ENCODE assay signal across 25 cellular contexts in the genomic region with DNA sequence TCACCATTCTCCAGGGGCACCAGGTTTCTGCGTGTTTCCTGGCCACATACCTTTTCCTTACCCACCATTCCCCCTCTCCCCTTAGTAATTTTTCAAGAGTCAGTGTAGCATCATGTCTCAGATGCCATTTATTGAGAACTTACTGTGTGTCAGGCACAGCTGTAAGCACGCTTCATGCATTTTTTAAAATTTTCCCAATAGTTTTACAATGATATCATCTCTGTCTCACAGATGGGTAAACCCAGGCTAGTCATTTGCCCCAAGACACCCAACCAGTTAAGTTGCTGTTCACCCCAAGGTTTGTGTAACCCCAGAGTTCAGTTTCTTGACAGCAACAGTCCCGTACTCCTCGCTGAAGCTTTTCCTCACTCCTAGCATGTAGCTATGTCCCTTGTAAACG. TPM values are rescaled to one million over a fixed set of nuclear protein-coding genes. Genes with fewer than 3 reads are reported as not detected.
DNase-seq lines count a peak whose midpoint lies in the region; ATAC-seq, FAIRE-seq and TF ChIP-seq lines count a peak whose summit lies in the region.
"Had no signal": no experiment of that assay in that cellular context is flagged by ENCODE, and none has a peak within 500 bp of the region (broad histone marks: within the 10 kb centered on the region; RNA-seq: fewer than 3 reads in every experiment).

No MANE protein-coding gene starts in this region.

- H3K4me1 ChIP-seq in mammary epithelial cell (ENCODE audit: insufficient read depth, low read length) (peaks cover 24% of the 10 kb centered on the region), keratinocyte (ENCODE audit: control insufficient read depth, extremely low read depth, insufficient read depth, low read length) (peaks cover 25% of the 10 kb centered on the region), upper lobe of left lung (peaks cover 3 to 15% (median 9%) of the 10 kb centered on the region in 4 donors), stomach (no peaks in the 10 kb centered on the region)
- H3K4me1 ChIP-seq: colonic mucosa, Peyer's patch, tibial artery had no signal

- H3K9me3 Mint-ChIP-seq in activated CD8-positive, alpha-beta T cell treated with anti-CD3 and anti-CD28 coated beads for 36 hours: no peaks in the 10 kb centered on the region
- H3K9me3 Mint-ChIP-seq: activated naive CD4-positive, alpha-beta T cell treated with anti-CD3 and anti-CD28 coated beads, Interleukin-2, amount 50 U/mL, for 24 hours; endodermal cell; T-helper 2 cell treated with Interferon-gamma antibody and Interleukin-4, amounts not matched to agents 5 μg/mL and 100 μg/mL, for 36 hours had no signal

- H4K20me1 ChIP-seq in mammary epithelial cell (ENCODE audit: insufficient read depth, low read length) (no peaks in the 10 kb centered on the region), keratinocyte (ENCODE audit: control insufficient read depth, extremely low read depth, insufficient read depth, low read length) (no peaks in the 10 kb centered on the region)

- H3K27me3 ChIP-seq in mammary epithelial cell (ENCODE audit: insufficient read depth, low read length): no peaks in the 10 kb centered on the region
- H3K27me3 ChIP-seq in keratinocyte (ENCODE audit: control insufficient read depth, extremely low read depth, insufficient read depth, low read length): no peaks in the 10 kb centered on the region
- H3K27me3 ChIP-seq in upper lobe of left lung: no peaks in the 10 kb centered on the region
- peaks cover 0 to 26% (median 0%) of the 10 kb centered on the region in 3 donors for H3K27me3 ChIP-seq in stomach
- H3K27me3 ChIP-seq: colonic mucosa, Peyer's patch had no signal

- FAIRE-seq in keratinocyte (lab: Jason Lieb, UNC): peak; percentile 67

- 67% methylated on average over 5 of the region's 5 CpGs for WGBS in mammary epithelial cell (ENCODE audit: low coverage, missing lambda C conversion rate)
- 82 to 83% methylated on average over 5 of the region's 5 CpGs for WGBS in upper lobe of left lung, 2 donors
- WGBS in stomach, 5 donors: 84 to 95% (median 89%) methylated on average over 5 of the region's 5 CpGs

- CTCF ChIA-PET in mammary epithelial cell (lab: Charles Lee; ENCODE audit: low non-redundant PET): no interaction called here
- CTCF ChIA-PET in activated CD8-positive, alpha-beta T cell treated with anti-CD3 and anti-CD28 coated beads for 36 hours (lab: Charles Lee): no interaction called here

- TF ChIP-seq POLR2A in upper lobe of left lung (IDR thresholded peaks at IDR 0.05) (no peak), stomach (IDR thresholded peaks at IDR 0.05) (no peak)

- H3K4me3 ChIP-seq in mammary epithelial cell (replicated peaks in 1 of 3; ENCODE audit: insufficient read depth in 1 of 3, low read depth in 2 of 3, low read length in 3 of 3): no peak overlapping the region
- H3K4me3 ChIP-seq in keratinocyte (ENCODE audit: control insufficient read depth in 2 of 3, extremely low read depth in 1 of 3, insufficient read depth in 2 of 3, low read depth in 1 of 3, low read length in 3 of 3): no peak overlapping the region
- H3K4me3 ChIP-seq in upper lobe of left lung: no peak overlapping the region
- no peak overlapping the region for H3K4me3 ChIP-seq in stomach
- H3K4me3 ChIP-seq: colonic mucosa, Peyer's patch, SK-N-MC, tibial artery had no signal

- H3K4me1 Mint-ChIP-seq in activated CD8-positive, alpha-beta T cell treated with anti-CD3 and anti-CD28 coated beads for 36 hours (ENCODE audit: low read depth): no peaks in the 10 kb centered on the region
- H3K4me1 Mint-ChIP-seq: activated naive CD4-positive, alpha-beta T cell treated with anti-CD3 and anti-CD28 coated beads, Interleukin-2, amount 50 U/mL, for 24 hours; stimulated activated naive B cell treated with anti-CD40 and anti-IgM and Interleukin-4, amounts not matched to agents 10 μg/mL and 1 μg/mL and 100 μg/mL, for 72 hours had no signal

- H3K9me3 ChIP-seq in mammary epithelial cell (replicated peaks; ENCODE audit: insufficient read depth, low read length) (no peaks in the 10 kb centered on the region), keratinocyte (ENCODE audit: control insufficient read depth, low read depth, low read length) (no peaks in the 10 kb centered on the region), upper lobe of left lung (no peaks in the 10 kb centered on the region), stomach (no peaks in the 10 kb centered on the region)
- H3K9me3 ChIP-seq: colonic mucosa, Peyer's patch, tibial artery had no signal

- DNase-seq in HS-27A (ENCODE audit: low read depth): peak; percentile 43
- DNase-seq in mammary epithelial cell: peak; percentile 32
- DNase-seq in keratinocyte (ENCODE audit: low read depth, low spot score): peak; percentile 17
- no peak for DNase-seq in upper lobe of left lung
- no peak for DNase-seq in activated CD8-positive, alpha-beta T cell treated with anti-CD3 and anti-CD28 coated beads for 36 hours
- DNase-seq in Ammon's horn (ENCODE audit: low spot score): no peak
- no peak for DNase-seq in mesenteric fat pad (ENCODE audit: low spot score)
- DNase-seq in stomach: no peak
- DNase-seq: activated CD4-positive, CD25-positive, alpha-beta regulatory T cell; activated CD8-positive, alpha-beta memory T cell treated with anti-CD3 and anti-CD28 coated beads for 24 hours; colonic mucosa; DMS79; endodermal cell; H9; NCI-H1048; NCI-H2081 treated with DMSO at 0.1 percent for 48 hours; NCI-H446 treated with DMSO at 0.1 percent for 48 hours; nephron progenitor cell; Peyer's patch; stimulated activated CD4-positive, alpha-beta T cell treated with anti-CD3 and anti-CD28 coated beads, Interleukin-2, amount 100 ng/mL, for 24 hours; stimulated activated naive B cell treated with anti-CD40 and anti-IgM and Interleukin-4, amounts not matched to agents 10 μg/mL and 1 μg/mL and 100 μg/mL, for 72 hours; tibial artery had no signal

- H3K79me2 ChIP-seq in mammary epithelial cell (ENCODE audit: insufficient read depth, low read length): no peaks in the 10 kb centered on the region
- no peaks in the 10 kb centered on the region for H3K79me2 ChIP-seq in keratinocyte (ENCODE audit: control insufficient read depth, insufficient read depth, low read length)

- dilution Hi-C loops in mammary epithelial cell (cut with HindIII; ENCODE audit: low sequenced_read_pairs) (no loop called here), keratinocyte (cut with MboI; ENCODE audit: extremely low pct_ligation_motif_present, low sequenced_read_pairs) (no loop called here)

- no peaks in the 10 kb centered on the region for H3K36me3 Mint-ChIP-seq in activated CD8-positive, alpha-beta T cell treated with anti-CD3 and anti-CD28 coated beads for 36 hours (ENCODE audit: low read depth)
- H3K36me3 Mint-ChIP-seq: activated naive CD4-positive, alpha-beta T cell treated with anti-CD3 and anti-CD28 coated beads, Interleukin-2, amount 50 U/mL, for 24 hours; stimulated activated naive B cell treated with anti-CD40 and anti-IgM and Interleukin-4, amounts not matched to agents 10 μg/mL and 1 μg/mL and 100 μg/mL, for 72 hours had no signal

- no peak overlapping the region for H3K4me3 Mint-ChIP-seq in activated CD8-positive, alpha-beta T cell treated with anti-CD3 and anti-CD28 coated beads for 36 hours
- H3K4me3 Mint-ChIP-seq: activated naive CD4-positive, alpha-beta T cell treated with anti-CD3 and anti-CD28 coated beads, Interleukin-2, amount 50 U/mL, for 24 hours; endodermal cell; H9; nephron progenitor cell; stimulated activated naive B cell treated with anti-CD40 and anti-IgM and Interleukin-4, amounts not matched to agents 10 μg/mL and 1 μg/mL and 100 μg/mL, for 72 hours; T-helper 2 cell treated with Interferon-gamma antibody and Interleukin-4, amounts not matched to agents 5 μg/mL and 100 μg/mL, for 36 hours had no signal

- H3K36me3 ChIP-seq in mammary epithelial cell (ENCODE audit: insufficient read depth, low read length): no peaks in the 10 kb centered on the region
- no peaks in the 10 kb centered on the region for H3K36me3 ChIP-seq in keratinocyte (ENCODE audit: control insufficient read depth in 2 of 2, extremely low read depth in 1 of 2, insufficient read depth in 2 of 2, low read length in 2 of 2)
- no peaks in the 10 kb centered on the region for H3K36me3 ChIP-seq in upper lobe of left lung
- no peaks in the 10 kb centered on the region for H3K36me3 ChIP-seq in stomach
- H3K36me3 ChIP-seq: colonic mucosa, Peyer's patch, tibial artery had no signal

- ATAC-seq in upper lobe of left lung (ENCODE audit: low FRiP score in 2 of 2): no peak
- ATAC-seq in activated CD8-positive, alpha-beta T cell treated with anti-CD3 and anti-CD28 coated beads for 36 hours: no peak
- ATAC-seq: stimulated activated naive B cell treated with anti-CD40 and anti-IgM and Interleukin-4, amounts not matched to agents 10 μg/mL and 1 μg/mL and 100 μg/mL, for 72 hours had no signal

- intact Hi-C loops in mammary epithelial cell (cut with micrococcal nuclease) (no loop called here), stomach (cut with DNase I; ENCODE audit: low total_unique reads) (no loop called here)
- intact Hi-C loops in activated CD8-positive, alpha-beta T cell treated with anti-CD3 and anti-CD28 coated beads for 36 hours (cut with micrococcal nuclease): no loop called here

- in situ Hi-C loops in mammary epithelial cell (cut with MboI; ENCODE audit: low sequenced_read_pairs in 2 of 2): no loop called here

- H3K4me2 ChIP-seq in mammary epithelial cell (ENCODE audit: insufficient read depth, low read depth, low read length) (peak overlapping the region; percentile 58), keratinocyte (ENCODE audit: control insufficient read depth, extremely low read depth, insufficient read depth, low read depth, low read length) (peak overlapping the region; percentile 77)

- H3K27me3 Mint-ChIP-seq in activated CD8-positive, alpha-beta T cell treated with anti-CD3 and anti-CD28 coated beads for 36 hours: peaks cover 3% of the 10 kb centered on the region

- TF ChIP-seq CTCF in mammary epithelial cell (conservative IDR thresholded peaks at IDR 0.05 in 1 of 2, IDR thresholded peaks at IDR 0.05 in 1 of 2; ENCODE audit: extremely low read depth in 1 of 2, insufficient read depth in 1 of 2, low read depth in 1 of 2, low read length in 2 of 2): no peak
- TF ChIP-seq CTCF in keratinocyte (optimal IDR thresholded peaks at IDR 0.05 in 1 of 3, IDR thresholded peaks at IDR 0.05 in 1 of 3, conservative IDR thresholded peaks at IDR 0.05 in 1 of 3; ENCODE audit: extremely low read depth in 1 of 3, insufficient read depth in 2 of 3, low read length in 3 of 3): no peak
- no peak for TF ChIP-seq CTCF in upper lobe of left lung (IDR thresholded peaks at IDR 0.05)
- TF ChIP-seq CTCF in activated CD8-positive, alpha-beta T cell treated with anti-CD3 and anti-CD28 coated beads for 36 hours (IDR thresholded peaks at IDR 0.05): no peak
- no peak for TF ChIP-seq CTCF in stomach (IDR thresholded peaks at IDR 0.05)

- POLR2A ChIA-PET in activated CD8-positive, alpha-beta T cell treated with anti-CD3 and anti-CD28 coated beads for 36 hours (lab: Charles Lee): no interaction called here

- peak overlapping the region; percentile 94 for H2AFZ ChIP-seq in mammary epithelial cell (ENCODE audit: low read depth, low read length)
- H2AFZ ChIP-seq in keratinocyte (ENCODE audit: control insufficient read depth, low read length): peak overlapping the region; percentile 93

- H3K9ac ChIP-seq in mammary epithelial cell (ENCODE audit: insufficient read depth, low read length) (no peak overlapping the region), keratinocyte (ENCODE audit: control insufficient read depth, extremely low read depth, insufficient read depth, low read length) (peak overlapping the region; percentile 60)

- TF ChIP-seq EP300 in upper lobe of left lung (IDR thresholded peaks at IDR 0.05): no peak
- TF ChIP-seq EP300 in stomach (IDR thresholded peaks at IDR 0.05): no peak

- peak overlapping the region; percentile 11 for H3K27ac ChIP-seq in mammary epithelial cell (ENCODE audit: insufficient read depth, low read depth, low read length)
- peak overlapping the region; percentile 53 for H3K27ac ChIP-seq in keratinocyte (ENCODE audit: control insufficient read depth, insufficient read depth, low read length)
- H3K27ac ChIP-seq in upper lobe of left lung: peak overlapping the region in 3 of 4 donors; percentile 21 to 83 (median 26)
- no peak overlapping the region for H3K27ac ChIP-seq in stomach
- H3K27ac ChIP-seq: colonic mucosa, SK-N-MC, tibial artery had no signal

- H3K9me1 ChIP-seq in keratinocyte (ENCODE audit: control insufficient read depth, extremely low read depth, insufficient read depth, low read length): no peaks in the 10 kb centered on the region

- no peak overlapping the region for H3K27ac Mint-ChIP-seq in activated CD8-positive, alpha-beta T cell treated with anti-CD3 and anti-CD28 coated beads for 36 hours
- H3K27ac Mint-ChIP-seq: activated naive CD4-positive, alpha-beta T cell treated with anti-CD3 and anti-CD28 coated beads, Interleukin-2, amount 50 U/mL, for 24 hours; endodermal cell; nephron progenitor cell; stimulated activated naive B cell treated with anti-CD40 and anti-IgM and Interleukin-4, amounts not matched to agents 10 μg/mL and 1 μg/mL and 100 μg/mL, for 72 hours; T-helper 2 cell treated with Interferon-gamma antibody and Interleukin-4, amounts not matched to agents 5 μg/mL and 100 μg/mL, for 36 hours had no signal

- no TSS peak for BruUV-seq in mammary epithelial cell (replicated peaks; lab: Mats Ljungman, UMichigan)

RNA-seq across cellular contexts. Expression of a gene that starts 56.4 kb away (rescaled TPM):
- total RNA-seq in mammary epithelial cell (10 to 100 TPM in 1 of 2 donors, 1 to 10 TPM in 1; 7.2 to 15.5 TPM), upper lobe of left lung (100 to 1,000 TPM in 2 of 6 donors, 10 to 100 TPM in 4; 50.9 to 157 (median 61.3) TPM), mesenteric fat pad (1.4 TPM), stomach (10 to 100 TPM in 2 of 5 donors, 1 to 10 TPM in 1, under 1 TPM in 1, not detected in 1; 0.58 to 42.4 (median 7.6) TPM)
- polyA plus RNA-seq in mammary epithelial cell (2.6 TPM), keratinocyte (1.7 to 3.3 TPM (median 2.7 TPM) in 3 replicates), stomach (10 to 100 TPM; 11.2 to 22.6 (median 15.7) TPM)
- polyA minus RNA-seq in mammary epithelial cell (5.3 TPM), keratinocyte (0.23 to 1.0 TPM (median 0.63 TPM) in 3 replicates)
- polyA plus RNA-seq in keratinocyte (2011; ENCODE audit: low read depth): 16.3 TPM
- 1.5 and 4.3 TPM in 2 replicates for polyA plus RNA-seq in keratinocyte (2011; cell fraction: cytosol; rRNA removed)
- 2.9 and 4.9 TPM in 2 replicates for polyA plus RNA-seq in keratinocyte (2011; cell fraction: nucleus; rRNA removed)
- polyA plus RNA-seq in keratinocyte (2012; ENCODE audit: low replicate concordance): 4.6 and 14.4 TPM in 2 replicates
- polyA minus RNA-seq in keratinocyte (2011; cell fraction: cytosol; rRNA and poly(A)+ RNA removed): 6.9 TPM
- polyA minus RNA-seq in keratinocyte (2011; cell fraction: nucleus; rRNA and poly(A)+ RNA removed): 2.5 and 3.0 TPM in 2 replicates
- total RNA-seq in activated CD8-positive, alpha-beta T cell treated with anti-CD3 and anti-CD28 coated beads for 36 hours: not detected
- total RNA-seq: Peyer's patch had no signal

Comparison
In these comparisons a context has a peak if more than half of its experiments do, and no peak if none do; other contexts are left out.
1. DNase-seq: peak in HS-27A (single experiment), mammary epithelial cell (single experiment) and keratinocyte (single experiment); none in upper lobe of left lung (0 of 2), activated CD8-positive, alpha-beta T cell treated with anti-CD3 and anti-CD28 coated beads for 36 hours (single experiment), Ammon's horn (single experiment), mesenteric fat pad (single experiment) and stomach (single experiment).
2. H3K27ac ChIP-seq: peak in mammary epithelial cell (single experiment), keratinocyte (single experiment) and upper lobe of left lung (3 of 4); none in stomach (0 of 5).